10 cellular contexts compared by ENCODE assay signal in genomic region chr4:70996014-70996353, GRCh38. TPM values are rescaled to one million over a fixed set of nuclear protein-coding genes. Genes with fewer than 3 reads are reported as not detected.
DNase-seq lines count a peak whose midpoint lies in the region; ATAC-seq and TF ChIP-seq lines count a peak whose summit lies in the region.
"Had no signal": no experiment of that assay in that cellular context is flagged by ENCODE, and none has a peak within 500 bp of the region (broad histone marks: within the 10 kb centered on the region; RNA-seq: fewer than 3 reads in every experiment).

No MANE protein-coding gene starts in this region.

- peak overlapping the region; percentile 88 for H3K27ac Mint-ChIP-seq in activated CD8-positive, alpha-beta T cell treated with anti-CD3 and anti-CD28 coated beads, Interleukin-2, amount 10 ng/mL, durations not matched to agents 7 days and 5 days
- H3K27ac Mint-ChIP-seq in mesothelial cell of epicardium: peak overlapping the region; percentile 21

- POLR2A ChIA-PET in activated CD8-positive, alpha-beta T cell treated with anti-CD3 and anti-CD28 coated beads, Interleukin-2, amount 10 ng/mL, durations not matched to agents 7 days and 5 days (lab: Charles Lee): interaction anchor here (1.4 to 3.9 kb wide), 3 partner anchors 8 to 157 kb away, joined by 3 to 20 read pairs (median 18); partner anchors contain the start of gene GRSF1

- no peak overlapping the region for H3K9ac ChIP-seq in HUES48 (ENCODE audit: low read depth, low read length)

- no peaks in the 10 kb centered on the region for H3K27me3 ChIP-seq in HUES48 (ENCODE audit: control insufficient read depth, insufficient read depth, low read length)

- DNase-seq in CD1c-positive myeloid dendritic cell (ENCODE audit: extremely low spot score): peak; percentile 29
- DNase-seq in activated CD8-positive, alpha-beta T cell treated with anti-CD3 and anti-CD28 coated beads, Interleukin-2, amount 10 ng/mL, durations not matched to agents 7 days and 5 days: peak; percentile 45
- DNase-seq in mesothelial cell of epicardium (ENCODE audit: low spot score in 2 of 2, unreplicated experiment in 2 of 2): no peak
- DNase-seq in iPS-NIHi11 (ENCODE audit: low spot score): no peak
- DNase-seq: NCI-H2029 treated with DMSO at 0.1 percent for 48 hours, SW 1271 had no signal

- H3K4me3 ChIP-seq in HUES48 (ENCODE audit: low read depth, low read length): peak overlapping the region; percentile 21; the same call in 1 of the 2 replicates

- H3K4me1 Mint-ChIP-seq in activated CD8-positive, alpha-beta T cell treated with anti-CD3 and anti-CD28 coated beads, Interleukin-2, amount 10 ng/mL, durations not matched to agents 7 days and 5 days (ENCODE audit: low read depth): peaks cover 61% of the 10 kb centered on the region
- peaks cover 39% of the 10 kb centered on the region for H3K4me1 Mint-ChIP-seq in mesothelial cell of epicardium

- CTCF ChIA-PET in activated CD8-positive, alpha-beta T cell treated with anti-CD3 and anti-CD28 coated beads, Interleukin-2, amount 10 ng/mL, durations not matched to agents 7 days and 5 days (lab: Charles Lee): interaction anchor here (0.8 to 5.7 kb wide), 6 partner anchors 8 to 344 kb away, joined by 3 to 58 read pairs (median 10); no protein-coding TSS in a partner anchor

- peaks cover 10% of the 10 kb centered on the region for H3K9me3 Mint-ChIP-seq in activated CD8-positive, alpha-beta T cell treated with anti-CD3 and anti-CD28 coated beads, Interleukin-2, amount 10 ng/mL, durations not matched to agents 7 days and 5 days (ENCODE audit: insufficient read depth)
- H3K9me3 Mint-ChIP-seq in mesothelial cell of epicardium: peaks cover 15% of the 10 kb centered on the region

- no peak overlapping the region for H3K27ac ChIP-seq in HUES48 (ENCODE audit: low read depth, low read length)

- H3K9me3 ChIP-seq in HUES48 (ENCODE audit: control insufficient read depth, insufficient read depth, low read length): no peaks in the 10 kb centered on the region

- peaks cover 19% of the 10 kb centered on the region for H3K36me3 ChIP-seq in HUES48 (ENCODE audit: control insufficient read depth, insufficient read depth, low read length)

- no peak for TF ChIP-seq CTCF in mesothelial cell of epicardium (IDR thresholded peaks at IDR 0.05; ENCODE audit: unreplicated experiment)

- no peaks in the 10 kb centered on the region for H3K27me3 Mint-ChIP-seq in activated CD8-positive, alpha-beta T cell treated with anti-CD3 and anti-CD28 coated beads, Interleukin-2, amount 10 ng/mL, durations not matched to agents 7 days and 5 days (ENCODE audit: low read depth)
- no peaks in the 10 kb centered on the region for H3K27me3 Mint-ChIP-seq in mesothelial cell of epicardium (ENCODE audit: low read depth)

- peaks cover 26% of the 10 kb centered on the region for H3K4me1 ChIP-seq in HUES48 (ENCODE audit: control insufficient read depth, insufficient read depth, low read length)

- peak; percentile 4 for ATAC-seq in activated CD8-positive, alpha-beta T cell treated with anti-CD3 and anti-CD28 coated beads, Interleukin-2, amount 10 ng/mL, durations not matched to agents 7 days and 5 days
- ATAC-seq in HG02588 (IDR thresholded peaks at IDR 0.05; ENCODE audit: unreplicated experiment) (no peak), GM21360 (IDR thresholded peaks at IDR 0.05; ENCODE audit: unreplicated experiment) (no peak), HG02870 (IDR thresholded peaks at IDR 0.05; ENCODE audit: unreplicated experiment) (no peak)

- H3K4me3 Mint-ChIP-seq in activated CD8-positive, alpha-beta T cell treated with anti-CD3 and anti-CD28 coated beads, Interleukin-2, amount 10 ng/mL, durations not matched to agents 7 days and 5 days: peak overlapping the region; percentile 96
- peak overlapping the region; percentile 85 for H3K4me3 Mint-ChIP-seq in mesothelial cell of epicardium

- H3K36me3 Mint-ChIP-seq in activated CD8-positive, alpha-beta T cell treated with anti-CD3 and anti-CD28 coated beads, Interleukin-2, amount 10 ng/mL, durations not matched to agents 7 days and 5 days (ENCODE audit: low read depth): peaks cover 66% of the 10 kb centered on the region
- H3K36me3 Mint-ChIP-seq in mesothelial cell of epicardium: peaks cover 27% of the 10 kb centered on the region

RNA-seq across cellular contexts. Expression of gene DCK, which starts 2.5 kb away (rescaled TPM):
- total RNA-seq in activated CD8-positive, alpha-beta T cell treated with anti-CD3 and anti-CD28 coated beads, Interleukin-2, amount 10 ng/mL, durations not matched to agents 7 days and 5 days: 10 to 100 TPM; 74.2 to 77.3 TPM
- 12.7 to 14.1 TPM (median 13.9 TPM) in 3 replicates for total RNA-seq in mesothelial cell of epicardium

Comparison
In these comparisons a context has a peak if more than half of its experiments do, and no peak if none do; other contexts are left out.
1. DNase-seq: peak in CD1c-positive myeloid dendritic cell (single experiment) and activated CD8-positive, alpha-beta T cell treated with anti-CD3 and anti-CD28 coated beads, Interleukin-2, amount 10 ng/mL, durations not matched to agents 7 days and 5 days (single experiment); none in mesothelial cell of epicardium (0 of 2) and iPS-NIHi11 (single experiment).